Comparison of ENCODE assay signal across 23 cellular contexts in the genomic region with DNA sequence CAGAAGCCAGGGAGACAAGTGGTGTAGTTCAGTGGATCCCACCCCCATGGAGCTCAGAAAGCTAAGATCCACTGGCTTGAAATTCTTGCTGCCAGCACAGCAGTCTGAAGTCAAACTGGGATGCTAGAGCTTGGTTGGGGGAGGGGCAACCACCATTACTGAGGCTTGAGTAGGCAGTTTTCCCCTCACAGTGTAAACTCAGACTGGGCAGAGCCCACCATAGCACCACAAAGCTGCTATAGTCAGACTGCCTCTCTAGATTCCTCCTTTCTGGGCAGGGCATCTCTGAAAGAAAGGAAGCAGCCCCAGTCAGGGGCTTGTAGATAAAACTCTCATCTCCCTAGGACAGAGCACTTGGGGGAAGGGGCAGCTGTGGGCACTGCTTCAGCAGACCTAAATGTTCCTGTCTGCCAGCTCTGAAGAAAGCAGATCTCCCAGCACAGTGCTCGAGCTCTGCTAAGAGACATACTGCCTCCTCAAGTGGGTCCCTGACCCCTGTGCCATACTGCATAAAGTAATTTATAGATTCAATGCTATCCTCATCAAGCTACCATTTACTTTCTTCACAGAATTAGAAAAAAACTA.
DNase-seq lines count a peak whose midpoint lies in the region; ATAC-seq and TF ChIP-seq lines count a peak whose summit lies in the region.
"Had no signal": no experiment of that assay in that cellular context is flagged by ENCODE, and none has a peak within 500 bp of the region (broad histone marks: within the 10 kb centered on the region; RNA-seq: fewer than 3 reads in every experiment).

No MANE protein-coding gene starts in this region.

- H3K27ac Mint-ChIP-seq in brain (peak overlapping the region in 1 of 5 experiments; percentile 70), type B pancreatic cell (no peak overlapping the region)
- H3K27ac Mint-ChIP-seq: CD8-positive, alpha-beta T cell; HFFc6; stimulated activated naive B cell treated with anti-CD40 and anti-IgM and Interleukin-4, amounts not matched to agents 10 μg/mL and 1 μg/mL and 100 μg/mL, for 72 hours had no signal

- TF ChIP-seq CTCF in KMS-11 (conservative IDR thresholded peaks at IDR 0.05; ENCODE audit: low read depth, low read length), result no peak
- no peak for TF ChIP-seq CTCF in brain (conservative IDR thresholded peaks at IDR 0.05)
- no peak for TF ChIP-seq CTCF in type B pancreatic cell (conservative IDR thresholded peaks at IDR 0.05)
- TF ChIP-seq CTCF in psoas muscle (IDR thresholded peaks at IDR 0.05), result no peak
- no peak for TF ChIP-seq CTCF in PC-3 (conservative IDR thresholded peaks at IDR 0.05; ENCODE audit: low read depth, low read length)

- H2AFZ ChIP-seq in KMS-11 (ENCODE audit: low read depth) (peak overlapping the region; percentile 82), PC-3 (ENCODE audit: low read length) (no peak overlapping the region)

- H3K27me3 Mint-ChIP-seq in brain, result no peaks in the 10 kb centered on the region
- no peaks in the 10 kb centered on the region for H3K27me3 Mint-ChIP-seq in type B pancreatic cell

- H3K36me3 ChIP-seq in KMS-11 (ENCODE audit: insufficient read depth), result no peaks in the 10 kb centered on the region
- H3K36me3 ChIP-seq in iPS-20b (ENCODE audit: insufficient read depth, low read depth, low read length), result no peaks in the 10 kb centered on the region
- H3K36me3 ChIP-seq in psoas muscle (ENCODE audit: insufficient read depth in 1 of 2, low read depth in 1 of 2), result no peaks in the 10 kb centered on the region
- H3K36me3 ChIP-seq in PC-3 (ENCODE audit: low read depth, low read length), result no peaks in the 10 kb centered on the region
- H3K36me3 ChIP-seq: breast epithelium, left ventricle myocardium inferior, SJSA1, vagina, WERI-Rb-1 had no signal

- H3K9me2 ChIP-seq in PC-3 (replicated peaks; ENCODE audit: low read length), result no peaks in the 10 kb centered on the region

- WGBS in psoas muscle, 3 donors, result 80 to 95% (median 86%) methylated on average over 1 of the region's 1 CpG

- H3K9ac ChIP-seq in KMS-11 (peak overlapping the region; percentile 73), iPS-20b (ENCODE audit: low read depth, low read length) (peak overlapping the region; percentile 72), PC-3 (ENCODE audit: low read length) (no peak overlapping the region)

- no peaks in the 10 kb centered on the region for H3K36me3 Mint-ChIP-seq in brain
- H3K36me3 Mint-ChIP-seq in type B pancreatic cell, result peaks cover 7% of the 10 kb centered on the region
- H3K36me3 Mint-ChIP-seq: CD8-positive, alpha-beta T cell had no signal

- peak overlapping the region; percentile 70 for H3K27ac ChIP-seq in KMS-11
- peak overlapping the region; percentile 84 for H3K27ac ChIP-seq in iPS-20b (ENCODE audit: low read length)
- no peak overlapping the region for H3K27ac ChIP-seq in psoas muscle
- H3K27ac ChIP-seq in PC-3 (ENCODE audit: low read length), result no peak overlapping the region
- H3K27ac ChIP-seq: breast epithelium, left ventricle myocardium inferior, SJSA1, skin epidermis, vagina, WERI-Rb-1 had no signal

- DNase-seq in type B pancreatic cell (ENCODE audit: extremely low spot score, unreplicated experiment) (no peak), psoas muscle (no peak), PC-3 (no peak)
- DNase-seq in activated CD8-positive, alpha-beta memory T cell treated with anti-CD3 and anti-CD28 coated beads, Interleukin-2, amount 50 U/mL, for 48 hours, result no peak
- DNase-seq: activated gamma-delta T cell treated with Interleukin-2 at 50 U/mL for 16 hours; CD8-positive, alpha-beta T cell; cortex of kidney; HFFc6; Karpas-422; left ventricle myocardium inferior; NCI-H1048; NCI-H187 treated with DMSO at 0.1 percent for 48 hours; NCI-H2227 treated with DMSO at 0.1 percent for 48 hours; stimulated activated naive B cell treated with anti-CD40 and anti-IgM and Interleukin-4, amounts not matched to agents 10 μg/mL and 1 μg/mL and 100 μg/mL, for 72 hours; WERI-Rb-1 had no signal

- peaks cover 29 to 46% (median 46%) of the 10 kb centered on the region in 5 experiments for H3K9me3 Mint-ChIP-seq in brain
- H3K9me3 Mint-ChIP-seq in type B pancreatic cell, result peaks cover 12% of the 10 kb centered on the region

- H3K79me2 ChIP-seq in KMS-11 (ENCODE audit: insufficient read depth, low read depth) (no peaks in the 10 kb centered on the region), PC-3 (ENCODE audit: low read length) (no peaks in the 10 kb centered on the region)

- H3K27me3 ChIP-seq in KMS-11 (ENCODE audit: insufficient read depth, low read depth) (no peaks in the 10 kb centered on the region), iPS-20b (ENCODE audit: insufficient read depth, low read length) (no peaks in the 10 kb centered on the region), psoas muscle (ENCODE audit: insufficient read depth in 3 of 3, low read length in 2 of 3) (no peaks in the 10 kb centered on the region), PC-3 (ENCODE audit: low read length) (no peaks in the 10 kb centered on the region)
- H3K27me3 ChIP-seq: breast epithelium, SJSA1, vagina had no signal

- ATAC-seq in psoas muscle (no peak), PC-3 (no peak)
- ATAC-seq: CD8-positive, alpha-beta T cell; Panc1; stimulated activated naive B cell treated with anti-CD40 and anti-IgM and Interleukin-4, amounts not matched to agents 10 μg/mL and 1 μg/mL and 100 μg/mL, for 72 hours had no signal

- H3F3A ChIP-seq in PC-3 (ENCODE audit: low read length, unreplicated experiment), result no peaks in the 10 kb centered on the region

- H3K4me1 Mint-ChIP-seq in brain (no peaks in the 10 kb centered on the region), type B pancreatic cell (ENCODE audit: unreplicated experiment) (no peaks in the 10 kb centered on the region)
- H3K4me1 Mint-ChIP-seq: stimulated activated naive B cell treated with anti-CD40 and anti-IgM and Interleukin-4, amounts not matched to agents 10 μg/mL and 1 μg/mL and 100 μg/mL, for 72 hours had no signal

- no TSS peak for BruUV-seq in PC-3 (replicated peaks; lab: Mats Ljungman, UMichigan)

- peak overlapping the region; percentile 45; the same call in 1 of the 2 replicates for H3K4me2 ChIP-seq in KMS-11
- no peak overlapping the region for H3K4me2 ChIP-seq in PC-3 (ENCODE audit: low read length)

- H3K9me3 ChIP-seq in iPS-20b (ENCODE audit: insufficient read depth, low read depth, low read length) (peaks cover 6% of the 10 kb centered on the region; the same call in 1 of the 2 replicates), psoas muscle (peaks cover 28% of the 10 kb centered on the region), PC-3 (ENCODE audit: low read length) (peaks cover 16% of the 10 kb centered on the region; the same call in 1 of the 2 replicates)
- H3K9me3 ChIP-seq: SJSA1 had no signal

- H4K20me1 ChIP-seq in KMS-11 (ENCODE audit: insufficient read depth), result no peaks in the 10 kb centered on the region
- no peaks in the 10 kb centered on the region for H4K20me1 ChIP-seq in PC-3 (ENCODE audit: low read length)

- peak overlapping the region in 3 of 5 experiments; percentile 28 to 79 (median 31) for H3K4me3 Mint-ChIP-seq in brain
- H3K4me3 Mint-ChIP-seq in type B pancreatic cell, result peak overlapping the region; percentile 81
- H3K4me3 Mint-ChIP-seq: CD8-positive, alpha-beta T cell; HFFc6; stimulated activated naive B cell treated with anti-CD40 and anti-IgM and Interleukin-4, amounts not matched to agents 10 μg/mL and 1 μg/mL and 100 μg/mL, for 72 hours had no signal

- POLR2A ChIA-PET in PC-3 (lab: Charles Lee; ENCODE audit: unreplicated experiment), result no interaction called here

- CTCF ChIA-PET in PC-3 (lab: Charles Lee), result no interaction called here

- H3K4me1 ChIP-seq in KMS-11 (ENCODE audit: low read depth, poor library complexity, severe bottlenecking) (peaks cover 5% of the 10 kb centered on the region), iPS-20b (ENCODE audit: insufficient read depth, low read length) (peaks cover 5% of the 10 kb centered on the region; the same call in 1 of the 2 replicates), psoas muscle (no peaks in the 10 kb centered on the region), PC-3 (ENCODE audit: insufficient read depth, low read length) (no peaks in the 10 kb centered on the region)
- H3K4me1 ChIP-seq: breast epithelium, left ventricle myocardium inferior, SJSA1, vagina had no signal

- intact Hi-C loops in psoas muscle (cut with DNase I), result no loop called here
- intact Hi-C loops in PC-3 (cut with micrococcal nuclease), result no loop called here

- H3K4me3 ChIP-seq in KMS-11 (IDR thresholded peaks at IDR 0.05; ENCODE audit: insufficient read depth, low read depth, low read length) (no peak overlapping the region), iPS-20b (ENCODE audit: low read length) (peak overlapping the region; percentile 47), psoas muscle (no peak overlapping the region), PC-3 (ENCODE audit: low read length) (no peak overlapping the region)
- H3K4me3 ChIP-seq: breast epithelium, left ventricle myocardium inferior, SJSA1, skin epidermis, vagina had no signal

Comparison
In these comparisons a context has a peak if more than half of its experiments do, and no peak if none do; other contexts are left out.
1. H3K27ac ChIP-seq: peak in KMS-11 (single experiment) and iPS-20b (single experiment); none in psoas muscle (single experiment) and PC-3 (single experiment).